Comparison of ENCODE assay signal across 1 cellular context in genomic region chr9:5628530-5629311, GRCh38.
TF ChIP-seq lines count a peak whose summit lies in the region.

Gene RIC1, plus strand, starts transcription at chr9:5629107. Its CDS starts 203 bp downstream, at chr9:5629310.

TF ChIP-seq in HepG2, 621 proteins besides CTCF, POLR2A, EP300 and RAD21 (continued from another document and continues in another):
- TF ChIP-seq ZBTB49 (CRISPR knock-in tag; IDR thresholded peaks at IDR 0.05; ENCODE audit: borderline replicate concordance) (no peak), NCOR1 (IDR thresholded peaks at IDR 0.05; ENCODE audit: borderline replicate concordance, low read length) (no peak), PATZ1 (CRISPR knock-in tag; IDR thresholded peaks at IDR 0.05) (peak; percentile 78), RBM22 (optimal IDR thresholded peaks at IDR 0.05; ENCODE audit: low read length) (no peak), NR2F6 (IDR thresholded peaks at IDR 0.05) (no peak), NR2F6 (CRISPR knock-in tag; IDR thresholded peaks at IDR 0.05) (no peak), ZNF207 (IDR thresholded peaks at IDR 0.05; ENCODE audit: borderline replicate concordance) (no peak), CEBPB (IDR thresholded peaks at IDR 0.05; ENCODE audit: borderline replicate concordance, low read depth, low read length) (no peak), KAT8 (CRISPR knock-in tag; IDR thresholded peaks at IDR 0.05) (peak; percentile 74), ZNF547 (CRISPR knock-in tag; IDR thresholded peaks at IDR 0.05) (0 out of 2 replicates have a peak, but pooled peaks have one; percentile 43), MYPOP (CRISPR knock-in tag; IDR thresholded peaks at IDR 0.05) (peak; percentile 65; the same call in 1 of the 2 replicates), NONO (IDR thresholded peaks at IDR 0.05) (no peak), NONO (CRISPR knock-in tag; conservative IDR thresholded peaks at IDR 0.05) (peak; percentile 56), KAT2B (IDR thresholded peaks at IDR 0.05; ENCODE audit: borderline replicate concordance, low read depth, low read length) (no peak), SMYD3 (CRISPR knock-in tag; IDR thresholded peaks at IDR 0.05) (no peak), TRAFD1 (CRISPR knock-in tag; IDR thresholded peaks at IDR 0.05; ENCODE audit: borderline replicate concordance) (no peak), NFE2L2 (IDR thresholded peaks at IDR 0.05; ENCODE audit: low read length) (no peak), ZNF292 (CRISPR knock-in tag; IDR thresholded peaks at IDR 0.05; ENCODE audit: borderline replicate concordance, low read depth) (peak; percentile 48; the same call in 1 of the 2 replicates), CEBPG (CRISPR knock-in tag; IDR thresholded peaks at IDR 0.05) (no peak), EHMT2 (IDR thresholded peaks at IDR 0.05; ENCODE audit: borderline replicate concordance, low read depth, low read length) (no peak), ELF4 (CRISPR knock-in tag; IDR thresholded peaks at IDR 0.05; ENCODE audit: borderline replicate concordance) (no peak), NFYB (CRISPR knock-in tag; IDR thresholded peaks at IDR 0.05) (peak; percentile 39; the same call in 1 of the 2 replicates), REXO4 (CRISPR knock-in tag; IDR thresholded peaks at IDR 0.05; ENCODE audit: borderline replicate concordance) (no peak), CENPX (CRISPR knock-in tag; IDR thresholded peaks at IDR 0.05) (no peak), U2AF1 (optimal IDR thresholded peaks at IDR 0.05; ENCODE audit: low read depth, low read length) (no peak), KDM2A (CRISPR knock-in tag; IDR thresholded peaks at IDR 0.05; ENCODE audit: borderline replicate concordance, low read depth) (peak; percentile 77), YEATS2 (CRISPR knock-in tag; IDR thresholded peaks at IDR 0.05; ENCODE audit: borderline replicate concordance) (peak; percentile 48; the same call in 1 of the 2 replicates), DBP (CRISPR knock-in tag; IDR thresholded peaks at IDR 0.05; ENCODE audit: not compliant biosample characterization) (no peak), ZNF263 (CRISPR knock-in tag; IDR thresholded peaks at IDR 0.05) (peak; percentile 29; the same call in 1 of the 2 replicates), ZNF543 (CRISPR knock-in tag; IDR thresholded peaks at IDR 0.05) (0 out of 2 replicates have a peak, but pooled peaks have one; percentile 33), CCAR2 (optimal IDR thresholded peaks at IDR 0.05; ENCODE audit: low read depth, low read length) (no peak), POLR2G (IDR thresholded peaks at IDR 0.05; ENCODE audit: low read depth, low read length) (peak; percentile 82), NFKB2 (CRISPR knock-in tag; IDR thresholded peaks at IDR 0.05; ENCODE audit: borderline replicate concordance) (peak; percentile 71; the same call in 1 of the 2 replicates), ZNF224 (CRISPR knock-in tag; IDR thresholded peaks at IDR 0.05) (0 out of 2 replicates have a peak, but pooled peaks have one; percentile 24), ZIK1 (CRISPR knock-in tag; IDR thresholded peaks at IDR 0.05; ENCODE audit: borderline replicate concordance, low read depth) (0 out of 2 replicates have a peak, but pooled peaks have one; percentile 17), ZNF446 (CRISPR knock-in tag; IDR thresholded peaks at IDR 0.05) (0 out of 2 replicates have a peak, but pooled peaks have one; percentile 34), ZFP36L2 (CRISPR knock-in tag; IDR thresholded peaks at IDR 0.05) (no peak)
- TF ChIP-seq, protein P1, sequence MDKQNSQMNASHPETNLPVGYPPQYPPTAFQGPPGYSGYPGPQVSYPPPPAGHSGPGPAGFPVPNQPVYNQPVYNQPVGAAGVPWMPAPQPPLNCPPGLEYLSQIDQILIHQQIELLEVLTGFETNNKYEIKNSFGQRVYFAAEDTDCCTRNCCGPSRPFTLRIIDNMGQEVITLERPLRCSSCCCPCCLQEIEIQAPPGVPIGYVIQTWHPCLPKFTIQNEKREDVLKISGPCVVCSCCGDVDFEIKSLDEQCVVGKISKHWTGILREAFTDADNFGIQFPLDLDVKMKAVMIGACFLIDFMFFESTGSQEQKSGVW (CRISPR knock-in tag; IDR thresholded peaks at IDR 0.05; ENCODE audit: borderline replicate concordance), result no peak
- TF ChIP-seq, protein P2, sequence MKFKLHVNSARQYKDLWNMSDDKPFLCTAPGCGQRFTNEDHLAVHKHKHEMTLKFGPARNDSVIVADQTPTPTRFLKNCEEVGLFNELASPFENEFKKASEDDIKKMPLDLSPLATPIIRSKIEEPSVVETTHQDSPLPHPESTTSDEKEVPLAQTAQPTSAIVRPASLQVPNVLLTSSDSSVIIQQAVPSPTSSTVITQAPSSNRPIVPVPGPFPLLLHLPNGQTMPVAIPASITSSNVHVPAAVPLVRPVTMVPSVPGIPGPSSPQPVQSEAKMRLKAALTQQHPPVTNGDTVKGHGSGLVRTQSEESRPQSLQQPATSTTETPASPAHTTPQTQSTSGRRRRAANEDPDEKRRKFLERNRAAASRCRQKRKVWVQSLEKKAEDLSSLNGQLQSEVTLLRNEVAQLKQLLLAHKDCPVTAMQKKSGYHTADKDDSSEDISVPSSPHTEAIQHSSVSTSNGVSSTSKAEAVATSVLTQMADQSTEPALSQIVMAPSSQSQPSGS (CRISPR knock-in tag; IDR thresholded peaks at IDR 0.05), result peak; percentile 57; the same call in 1 of the 2 replicates
- TF ChIP-seq, protein P3, sequence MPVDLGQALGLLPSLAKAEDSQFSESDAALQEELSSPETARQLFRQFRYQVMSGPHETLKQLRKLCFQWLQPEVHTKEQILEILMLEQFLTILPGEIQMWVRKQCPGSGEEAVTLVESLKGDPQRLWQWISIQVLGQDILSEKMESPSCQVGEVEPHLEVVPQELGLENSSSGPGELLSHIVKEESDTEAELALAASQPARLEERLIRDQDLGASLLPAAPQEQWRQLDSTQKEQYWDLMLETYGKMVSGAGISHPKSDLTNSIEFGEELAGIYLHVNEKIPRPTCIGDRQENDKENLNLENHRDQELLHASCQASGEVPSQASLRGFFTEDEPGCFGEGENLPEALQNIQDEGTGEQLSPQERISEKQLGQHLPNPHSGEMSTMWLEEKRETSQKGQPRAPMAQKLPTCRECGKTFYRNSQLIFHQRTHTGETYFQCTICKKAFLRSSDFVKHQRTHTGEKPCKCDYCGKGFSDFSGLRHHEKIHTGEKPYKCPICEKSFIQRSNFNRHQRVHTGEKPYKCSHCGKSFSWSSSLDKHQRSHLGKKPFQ (CRISPR knock-in tag; IDR thresholded peaks at IDR 0.05; ENCODE audit: insufficient replicate concordance), result no peak
- TF ChIP-seq, protein P4, sequence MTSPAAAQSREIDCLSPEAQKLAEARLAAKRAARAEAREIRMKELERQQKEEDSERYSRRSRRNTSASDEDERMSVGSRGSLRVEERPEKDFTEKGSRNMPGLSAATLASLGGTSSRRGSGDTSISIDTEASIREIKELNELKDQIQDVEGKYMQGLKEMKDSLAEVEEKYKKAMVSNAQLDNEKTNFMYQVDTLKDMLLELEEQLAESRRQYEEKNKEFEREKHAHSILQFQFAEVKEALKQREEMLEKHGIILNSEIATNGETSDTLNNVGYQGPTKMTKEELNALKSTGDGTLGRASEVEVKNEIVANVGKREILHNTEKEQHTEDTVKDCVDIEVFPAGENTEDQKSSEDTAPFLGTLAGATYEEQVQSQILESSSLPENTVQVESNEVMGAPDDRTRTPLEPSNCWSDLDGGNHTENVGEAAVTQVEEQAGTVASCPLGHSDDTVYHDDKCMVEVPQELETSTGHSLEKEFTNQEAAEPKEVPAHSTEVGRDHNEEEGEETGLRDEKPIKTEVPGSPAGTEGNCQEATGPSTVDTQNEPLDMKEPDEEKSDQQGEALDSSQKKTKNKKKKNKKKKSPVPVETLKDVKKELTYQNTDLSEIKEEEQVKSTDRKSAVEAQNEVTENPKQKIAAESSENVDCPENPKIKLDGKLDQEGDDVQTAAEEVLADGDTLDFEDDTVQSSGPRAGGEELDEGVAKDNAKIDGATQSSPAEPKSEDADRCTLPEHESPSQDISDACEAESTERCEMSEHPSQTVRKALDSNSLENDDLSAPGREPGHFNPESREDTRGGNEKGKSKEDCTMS (CRISPR knock-in tag; conservative IDR thresholded peaks at IDR 0.05), result no peak
